In genomic region chr10:29186221-29186620, GRCh38 we compare ENCODE assay signal across 1 cellular context.
TF ChIP-seq lines count a peak whose summit lies in the region.

No MANE protein-coding gene starts in this region.

TF ChIP-seq in SK-N-SH, 30 proteins besides CTCF, POLR2A, EP300 and RAD21 (continued from another document):
- no peak for TF ChIP-seq SMC3 (IDR thresholded peaks at IDR 0.05; ENCODE audit: low read depth, low read length)
- no peak for TF ChIP-seq POLR2AphosphoS5 (IDR thresholded peaks at IDR 0.05; ENCODE audit: low read depth, low read length)
- no peak for TF ChIP-seq USF2 (IDR thresholded peaks at IDR 0.05; ENCODE audit: borderline replicate concordance, low read depth, low read length)
- TF ChIP-seq GATA2 (CRISPR knock-in tag; IDR thresholded peaks at IDR 0.05) = no peak
- no peak for TF ChIP-seq YY1 (IDR thresholded peaks at IDR 0.05; ENCODE audit: low read depth)
